Comparison of ENCODE assay signal across 20 cellular contexts in genomic region chr6:170052991-170053821, GRCh38.
DNase-seq lines count a peak whose midpoint lies in the region; ATAC-seq and TF ChIP-seq lines count a peak whose summit lies in the region.
"Had no signal": no experiment of that assay in that cellular context is flagged by ENCODE, and none has a peak within 500 bp of the region (broad histone marks: within the 10 kb centered on the region; RNA-seq: fewer than 3 reads in every experiment).

No MANE protein-coding gene starts in this region.

- H3K23ac ChIP-seq in mesenchymal stem cell (ENCODE audit: low read length in 2 of 2), result no peak overlapping the region

- no peaks in the 10 kb centered on the region for H3K9me3 ChIP-seq in suprapubic skin
- no peaks in the 10 kb centered on the region for H3K9me3 ChIP-seq in mesenchymal stem cell (ENCODE audit: control insufficient read depth, low read length)
- H3K9me3 ChIP-seq: thoracic aorta had no signal

- H3K27me3 Mint-ChIP-seq in chondrocyte (ENCODE audit: low read depth), result peaks cover 2% of the 10 kb centered on the region
- H3K27me3 Mint-ChIP-seq in mesothelial cell of epicardium (ENCODE audit: low read depth), result no peaks in the 10 kb centered on the region

- no peak overlapping the region for H4K8ac ChIP-seq in mesenchymal stem cell (ENCODE audit: low read length)

- H3K4me1 Mint-ChIP-seq in chondrocyte (ENCODE audit: low read depth), result no peaks in the 10 kb centered on the region
- peaks cover 2% of the 10 kb centered on the region for H3K4me1 Mint-ChIP-seq in mesothelial cell of epicardium
- H3K4me1 Mint-ChIP-seq: memory B cell had no signal

- no peaks in the 10 kb centered on the region for H3K79me1 ChIP-seq in mesenchymal stem cell (replicated peaks; ENCODE audit: low read length, poor library complexity, severe bottlenecking)

- no peak overlapping the region for H3K4me2 ChIP-seq in mesenchymal stem cell (ENCODE audit: low read length, poor library complexity, severe bottlenecking)
- H3K4me2 ChIP-seq: hepatocyte had no signal

- no peak overlapping the region for H3K18ac ChIP-seq in mesenchymal stem cell (ENCODE audit: low read depth in 1 of 2, low read length in 2 of 2)

- no peak for TF ChIP-seq EP300 in suprapubic skin (IDR thresholded peaks at IDR 0.05)

- H3K27me3 ChIP-seq in suprapubic skin (peaks cover 22% of the 10 kb centered on the region), mesenchymal stem cell (ENCODE audit: control insufficient read depth in 1 of 2, insufficient read depth in 1 of 2, low read length in 2 of 2) (peaks cover 0 to 8% of the 10 kb centered on the region in 2 experiments)
- H3K27me3 ChIP-seq: hepatocyte had no signal

- H2BK15ac ChIP-seq in mesenchymal stem cell (ENCODE audit: low read depth, poor library complexity, severe bottlenecking), result no peak overlapping the region

- no peak for ATAC-seq in HG03520 (IDR thresholded peaks at IDR 0.05; ENCODE audit: unreplicated experiment)
- ATAC-seq: activated naive CD4-positive, alpha-beta T cell treated with anti-CD3 and anti-CD28 coated beads, Interleukin-2, amount 50 U/mL, for 72 hours; T-cell had no signal

- H3K27ac Mint-ChIP-seq in chondrocyte (ENCODE audit: unreplicated experiment) (no peak overlapping the region), mesothelial cell of epicardium (no peak overlapping the region)
- H3K27ac Mint-ChIP-seq: memory B cell, nephron, T-cell had no signal

- no peak overlapping the region for H2AK5ac ChIP-seq in mesenchymal stem cell (ENCODE audit: low read length, severe bottlenecking)

- no peak overlapping the region for H2BK12ac ChIP-seq in mesenchymal stem cell (ENCODE audit: low read length in 2 of 2)

- H3K4ac ChIP-seq in mesenchymal stem cell (ENCODE audit: low read depth in 1 of 2, low read length in 2 of 2), result no peak overlapping the region

- H3K36me3 ChIP-seq in suprapubic skin (no peaks in the 10 kb centered on the region), mesenchymal stem cell (ENCODE audit: control insufficient read depth in 1 of 2, insufficient read depth in 2 of 2, low read depth in 1 of 2, low read length in 2 of 2) (no peaks in the 10 kb centered on the region)
- H3K36me3 ChIP-seq: thoracic aorta had no signal

- H2BK120ac ChIP-seq in mesenchymal stem cell (ENCODE audit: low read depth, low read length), result no peak overlapping the region

- TF ChIP-seq CTCF in chondrocyte (IDR thresholded peaks at IDR 0.05) (no peak), mesothelial cell of epicardium (IDR thresholded peaks at IDR 0.05; ENCODE audit: unreplicated experiment) (no peak), suprapubic skin (IDR thresholded peaks at IDR 0.05) (no peak)

- no peak overlapping the region for H3K9ac ChIP-seq in mesenchymal stem cell (ENCODE audit: low read length)

- no peak overlapping the region for H3K14ac ChIP-seq in mesenchymal stem cell (ENCODE audit: low read length in 2 of 2)

- H3K4me3 Mint-ChIP-seq in chondrocyte (ENCODE audit: unreplicated experiment), result no peak overlapping the region
- no peak overlapping the region for H3K4me3 Mint-ChIP-seq in mesothelial cell of epicardium
- H3K4me3 Mint-ChIP-seq: memory B cell, nephron, T-cell had no signal

- H3K4me1 ChIP-seq in suprapubic skin (peaks cover 14% of the 10 kb centered on the region), mesenchymal stem cell (ENCODE audit: control insufficient read depth, insufficient read depth, low read depth, low read length) (no peaks in the 10 kb centered on the region)

- TF ChIP-seq POLR2A in suprapubic skin (IDR thresholded peaks at IDR 0.05), result no peak

- no peak overlapping the region for H2BK5ac ChIP-seq in mesenchymal stem cell (ENCODE audit: low read depth, low read length, poor library complexity, severe bottlenecking)

- no peak overlapping the region for H2AFZ ChIP-seq in mesenchymal stem cell (ENCODE audit: low read depth, low read length)
- H2AFZ ChIP-seq: hepatocyte had no signal

- H3K36me3 Mint-ChIP-seq in chondrocyte (ENCODE audit: low read depth) (no peaks in the 10 kb centered on the region), mesothelial cell of epicardium (no peaks in the 10 kb centered on the region)
- H3K36me3 Mint-ChIP-seq: activated naive CD4-positive, alpha-beta T cell treated with anti-CD3 and anti-CD28 coated beads, Interleukin-2, amount 50 U/mL, for 72 hours; memory B cell; T-cell had no signal

- no peak overlapping the region for H4K91ac ChIP-seq in mesenchymal stem cell (ENCODE audit: low read length)

- H3K4me3 ChIP-seq in suprapubic skin, result no peak overlapping the region
- no peak overlapping the region for H3K4me3 ChIP-seq in mesenchymal stem cell (ENCODE audit: insufficient read depth in 1 of 2, low read depth in 1 of 2, low read length in 2 of 2)
- H3K4me3 ChIP-seq: hepatocyte, thoracic aorta had no signal

- H3K27ac ChIP-seq in suprapubic skin, result no peak overlapping the region
- no peak overlapping the region for H3K27ac ChIP-seq in mesenchymal stem cell (ENCODE audit: low read length, poor library complexity, severe bottlenecking)
- H3K27ac ChIP-seq: 22Rv1, hepatocyte, thoracic aorta had no signal

- DNase-seq in NCI-H345 (lab: John Stamatoyannopoulos, UW) (peak; percentile 8), NCI-H345 treated with DMSO at 0.1 percent for 48 hours (lab: John Stamatoyannopoulos, UW; ENCODE audit: unreplicated experiment) (no peak), chondrocyte (ENCODE audit: low spot score) (peak; percentile 84), mesothelial cell of epicardium (ENCODE audit: low spot score in 2 of 2, unreplicated experiment in 2 of 2) (peak; percentile 16 to 20), suprapubic skin (ENCODE audit: low spot score in 2 of 2) (peak; percentile 58 to 62), NCI-H2227 (lab: John Stamatoyannopoulos, UW; ENCODE audit: unreplicated experiment) (no peak), mesenchymal stem cell (no peak)
- DNase-seq: activated T-cell treated with anti-CD3 and anti-CD28 coated beads, Interleukin-2, amount 50 U/mL, for 1 hour; COR-L47; NCI-H2107; NCI-H526 treated with DMSO at 0.1 percent for 48 hours; SHP77 had no signal

- no peaks in the 10 kb centered on the region for H3K9me3 Mint-ChIP-seq in chondrocyte (ENCODE audit: low read depth)
- H3K9me3 Mint-ChIP-seq in mesothelial cell of epicardium, result no peaks in the 10 kb centered on the region
- H3K9me3 Mint-ChIP-seq: memory B cell, nephron, T-cell had no signal

- 90% methylated on average over 11 of the region's 27 CpGs for WGBS in suprapubic skin
- 87% methylated on average over 25 of the region's 27 CpGs for WGBS in mesenchymal stem cell

Comparison
In these comparisons a context has a peak if more than half of its experiments do, and no peak if none do; other contexts are left out.
1. DNase-seq: peak in NCI-H345 (single experiment), chondrocyte (single experiment), mesothelial cell of epicardium (2 of 2) and suprapubic skin (2 of 2); none in NCI-H345 treated with DMSO at 0.1 percent for 48 hours (single experiment), NCI-H2227 (single experiment) and mesenchymal stem cell (single experiment).